8 cellular contexts compared by ENCODE assay signal in genomic region chr19:55253842-55254624, GRCh38. TPM values are rescaled to one million over a fixed set of nuclear protein-coding genes. Genes with fewer than 3 reads are reported as not detected.
DNase-seq lines count a peak whose midpoint lies in the region; ATAC-seq, FAIRE-seq and TF ChIP-seq lines count a peak whose summit lies in the region.

No MANE protein-coding gene starts in this region.

- H3K4me3 ChIP-seq in OCI-LY1 (ENCODE audit: low read depth, low read length, poor library complexity, severe bottlenecking) (peak overlapping the region; percentile 94), mucosa of rectum (ENCODE audit: low read length in 2 of 2) (peak overlapping the region; percentile 38 to 84), vagina (peak overlapping the region; percentile 27)

- no peaks in the 10 kb centered on the region for H4K20me1 ChIP-seq in OCI-LY1 (ENCODE audit: insufficient read depth, low read length)

- DNase-seq in GM12892 (ENCODE audit: insufficient read length) (peak; percentile 69), vagina (ENCODE audit: extremely low spot score in 2 of 2) (no peak), nucleus accumbens (lab: John Stamatoyannopoulos, UW) (no peak), SW480 (ENCODE audit: low spot score) (no peak)
- peak; percentile 84 for DNase-seq in activated effector memory CD4-positive, alpha-beta T cell treated with anti-CD3 and anti-CD28 coated beads, Interleukin-2, amount 50 U/mL, for 16 hours

- TF ChIP-seq CTCF in OCI-LY1 (IDR thresholded peaks at IDR 0.05; ENCODE audit: low read length) (no peak), vagina (IDR thresholded peaks at IDR 0.05) (no peak)

- H3K79me2 ChIP-seq in OCI-LY1 (ENCODE audit: insufficient read depth, low read length), result peaks cover 86% of the 10 kb centered on the region

- H3K9me2 ChIP-seq in OCI-LY1 (ENCODE audit: low read depth, low read length), result no peaks in the 10 kb centered on the region

- H2AFZ ChIP-seq in OCI-LY1 (ENCODE audit: low read length), result no peak overlapping the region

- no peaks in the 10 kb centered on the region for H3K9me3 ChIP-seq in OCI-LY1 (ENCODE audit: low read length)
- no peaks in the 10 kb centered on the region for H3K9me3 ChIP-seq in mucosa of rectum (ENCODE audit: control insufficient read depth in 2 of 2, low read length in 2 of 2)
- H3K9me3 ChIP-seq in vagina, result no peaks in the 10 kb centered on the region

- intact Hi-C loops in vagina (cut with DNase I), result no loop called here

- peak; percentile 38 for ATAC-seq in HG02759 (IDR thresholded peaks at IDR 0.05; ENCODE audit: unreplicated experiment)

- H3K27ac ChIP-seq in OCI-LY1 (ENCODE audit: low read depth, low read length, poor library complexity, severe bottlenecking) (peak overlapping the region; percentile 100), mucosa of rectum (ENCODE audit: low read depth in 2 of 2, low read length in 2 of 2) (peak overlapping the region; percentile 59 to 87), vagina (peak overlapping the region; percentile 60)

- peak overlapping the region; percentile 96 for H3K4me2 ChIP-seq in OCI-LY1 (ENCODE audit: low read length)

- peak overlapping the region; percentile 95 for H3K9ac ChIP-seq in OCI-LY1 (ENCODE audit: low read length)
- H3K9ac ChIP-seq in mucosa of rectum (ENCODE audit: low read depth in 1 of 2, low read length in 2 of 2), result peak overlapping the region; percentile 52 to 75

- peak; percentile 90 for FAIRE-seq in GM12892 (lab: Jason Lieb, UNC)

- H3F3A ChIP-seq in OCI-LY1 (ENCODE audit: insufficient read depth, low read length), result peaks cover 7% of the 10 kb centered on the region; the same call in 1 of the 2 replicates

- H3K36me3 ChIP-seq in OCI-LY1 (ENCODE audit: insufficient read depth, low read length) (peaks cover 64% of the 10 kb centered on the region; the same call in 1 of the 2 replicates), mucosa of rectum (ENCODE audit: control insufficient read depth in 2 of 2, insufficient read depth in 2 of 2, low read length in 2 of 2) (no peaks in the 10 kb centered on the region), vagina (no peaks in the 10 kb centered on the region)

- TF ChIP-seq POLR2A in GM12892 (IDR thresholded peaks at IDR 0.05; ENCODE audit: low read depth, low read length), result no peak; the same call in 1 of the 2 replicates
- no peak for TF ChIP-seq POLR2A in vagina (IDR thresholded peaks at IDR 0.05)

- H3K27me3 ChIP-seq in OCI-LY1 (ENCODE audit: insufficient read depth, low read length) (no peaks in the 10 kb centered on the region), mucosa of rectum (ENCODE audit: control insufficient read depth in 2 of 2, insufficient read depth in 2 of 2, low read length in 2 of 2) (no peaks in the 10 kb centered on the region), vagina (no peaks in the 10 kb centered on the region)

- H3K4me1 ChIP-seq in OCI-LY1 (ENCODE audit: insufficient read depth, low read length, severe bottlenecking), result peaks cover 69% of the 10 kb centered on the region
- peaks cover 51 to 57% of the 10 kb centered on the region in 2 donors for H3K4me1 ChIP-seq in mucosa of rectum (ENCODE audit: control insufficient read depth in 2 of 2, insufficient read depth in 2 of 2, low read length in 2 of 2)
- peaks cover 88% of the 10 kb centered on the region for H3K4me1 ChIP-seq in vagina

RNA-seq across cellular contexts. Expression of gene PPP6R1, which starts 4.8 kb away (rescaled TPM):
- polyA plus RNA-seq in GM12892 (2012; ENCODE audit: missing spikeins), result 52.7 TPM
- total RNA-seq in vagina, result 30.4 TPM

RNA-seq across cellular contexts. Expression of gene TMEM86B, which starts 25.5 kb away (rescaled TPM):
- 2.0 TPM for polyA plus RNA-seq in GM12892 (2012; ENCODE audit: missing spikeins)
- total RNA-seq in vagina, result 2.9 TPM

RNA-seq across cellular contexts. Expression of gene HSPBP1, which starts 25.9 kb away (rescaled TPM):
- 7.7 TPM for polyA plus RNA-seq in GM12892 (2012; ENCODE audit: missing spikeins)
- 29.5 TPM for total RNA-seq in vagina

RNA-seq across cellular contexts. Expression of gene BRSK1, which starts 29.8 kb away (rescaled TPM):
- polyA plus RNA-seq in GM12892 (2012; ENCODE audit: missing spikeins), result 0.19 TPM
- 10.1 TPM for total RNA-seq in vagina

RNA-seq across cellular contexts. Expression of gene PTPRH, which starts 44.7 kb away (rescaled TPM):
- not detected for polyA plus RNA-seq in GM12892 (2012; ENCODE audit: missing spikeins)
- total RNA-seq in vagina, result 4.4 TPM

Comparison
In these comparisons a context has a peak if more than half of its experiments do, and no peak if none do; other contexts are left out.
1. DNase-seq: peak in GM12892 (single experiment) and activated effector memory CD4-positive, alpha-beta T cell treated with anti-CD3 and anti-CD28 coated beads, Interleukin-2, amount 50 U/mL, for 16 hours (single experiment); none in vagina (0 of 2), nucleus accumbens (0 of 56) and SW480 (single experiment).
2. H3K4me3 ChIP-seq: peak in every context shown above with its lines; median percentile 94 in OCI-LY1; 61 in mucosa of rectum; 27 in vagina.
3. Peak in every context shown above with its lines, with median percentiles within 50 percentile points of each other: H3K27ac ChIP-seq.